10 cellular contexts compared by ENCODE assay signal in the genomic region with DNA sequence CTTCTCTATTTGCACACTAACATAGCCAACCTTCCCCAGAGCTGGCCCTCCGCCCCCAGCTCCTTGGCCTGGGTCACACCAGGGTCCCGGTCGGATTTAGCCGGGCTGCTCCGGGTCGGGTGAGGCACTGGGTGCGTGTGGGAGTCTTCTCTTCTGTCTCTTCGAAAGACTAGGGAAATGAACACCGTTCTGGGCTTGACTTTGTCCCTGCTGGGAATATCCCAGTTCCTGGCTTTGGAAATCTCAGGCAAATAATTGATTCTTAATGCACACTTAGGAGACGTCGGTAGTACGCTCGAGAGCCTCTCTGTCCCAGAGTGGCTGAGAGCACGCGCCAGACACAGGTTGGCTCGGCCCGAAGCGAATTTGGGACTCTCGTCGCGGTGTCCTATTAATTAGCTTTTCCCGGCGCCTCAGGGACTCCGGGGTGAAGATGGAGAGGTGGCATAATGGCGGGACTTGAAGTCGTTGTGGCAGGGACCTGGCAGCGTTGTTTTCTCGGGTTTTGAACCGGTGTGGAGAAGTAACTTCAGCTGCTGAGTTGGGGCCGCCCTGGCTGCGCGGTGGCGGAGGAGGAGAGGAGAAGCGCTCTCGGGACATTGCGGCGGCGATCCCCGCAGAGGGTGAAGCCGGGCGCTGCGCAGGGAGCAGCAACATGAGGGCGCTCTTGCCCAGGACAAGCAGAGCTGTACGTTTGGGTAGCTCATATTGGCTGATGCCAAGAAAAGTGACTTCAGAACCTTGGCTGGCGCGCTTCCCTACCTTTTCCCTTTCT. TPM values are rescaled to one million over a fixed set of nuclear protein-coding genes. Genes with fewer than 3 reads are reported as not detected.
A peak's percentile ranks its signal among the peaks of the same experiment; 100 is the strongest.
DNase-seq lines count a peak whose midpoint lies in the region; TF ChIP-seq lines count a peak whose summit lies in the region.
"Had no signal": no experiment of that assay in that cellular context is flagged by ENCODE, and none has a peak within 500 bp of the region (broad histone marks: within the 10 kb centered on the region; RNA-seq: fewer than 3 reads in every experiment).

No MANE protein-coding gene starts in this region.

- H3K27me3 ChIP-seq in adrenal gland: peaks cover 77% of the 10 kb centered on the region
- peaks cover 3 to 100% of the 10 kb centered on the region in 2 donors for H3K27me3 ChIP-seq in tibial nerve

- WGBS in adrenal gland, 4 donors: 1 to 4% (median 4%) methylated on average over 13 to 46 of the region's 46 CpGs
- WGBS in tibial nerve, 2 donors: 4% methylated on average over 46 of the region's 46 CpGs

- no peaks in the 10 kb centered on the region for H3K9me3 ChIP-seq in adrenal gland (replicated peaks in 1 of 3)
- no peaks in the 10 kb centered on the region for H3K9me3 ChIP-seq in tibial nerve
- H3K9me3 ChIP-seq: body of pancreas had no signal

- TF ChIP-seq POLR2A in adrenal gland (IDR thresholded peaks at IDR 0.05) (no peak), tibial nerve (IDR thresholded peaks at IDR 0.05) (no peak)

- no peak for TF ChIP-seq EP300 in tibial nerve (IDR thresholded peaks at IDR 0.05)

- DNase-seq in NCI-H2227 (lab: John Stamatoyannopoulos, UW; ENCODE audit: unreplicated experiment) (peak; percentile 89), NCI-H2227 treated with DMSO at 0.1 percent for 48 hours (lab: John Stamatoyannopoulos, UW) (no peak), NCI-H526 treated with DMSO at 0.1 percent for 48 hours (lab: John Stamatoyannopoulos, UW) (peak; percentile 17), fibroblast of the conjunctiva (ENCODE audit: low read depth) (peak; percentile 22), superior temporal gyrus (ENCODE audit: extremely low spot score) (peak; percentile 74), adrenal gland (no peak), tibial nerve (ENCODE audit: low spot score in 2 of 2) (no peak), posterior vena cava (ENCODE audit: low spot score) (no peak)

- no peak overlapping the region for H3K27ac ChIP-seq in adrenal gland
- no peak overlapping the region for H3K27ac ChIP-seq in tibial nerve
- H3K27ac ChIP-seq: body of pancreas, KMS-11 had no signal

- intact Hi-C loops in adrenal gland (cut with DNase I): no loop called here
- intact Hi-C loops in posterior vena cava (cut with DNase I): no loop called here

- no peak for TF ChIP-seq CTCF in adrenal gland (IDR thresholded peaks at IDR 0.05)
- TF ChIP-seq CTCF in tibial nerve (IDR thresholded peaks at IDR 0.05): peak in 1 of 5 experiments; percentile 31

- H3K36me3 ChIP-seq in adrenal gland (replicated peaks in 1 of 2) (no peaks in the 10 kb centered on the region), tibial nerve (no peaks in the 10 kb centered on the region)

- H3K4me3 ChIP-seq in adrenal gland (no peak overlapping the region), tibial nerve (no peak overlapping the region)
- H3K4me3 ChIP-seq: body of pancreas had no signal

- no peaks in the 10 kb centered on the region for H3K4me1 ChIP-seq in adrenal gland (replicated peaks in 1 of 2)
- H3K4me1 ChIP-seq in tibial nerve: peaks cover 0 to 21% (median 0%) of the 10 kb centered on the region in 4 donors

RNA-seq across cellular contexts. Expression of a gene that starts 7.5 kb away (rescaled TPM):
- under 1 TPM in 2 of 8 donors, not detected in 6; 0.07 to 0.10 TPM for total RNA-seq in adrenal gland
- under 1 TPM in 2 of 3 donors, not detected in 1; 0.07 to 0.08 TPM for polyA plus RNA-seq in adrenal gland
- total RNA-seq in tibial nerve: not detected
- not detected for total RNA-seq in posterior vena cava
- total RNA-seq: body of pancreas had no signal

Comparison
In these comparisons a context has a peak if more than half of its experiments do, and no peak if none do; other contexts are left out.
1. DNase-seq: peak in NCI-H2227 (single experiment), NCI-H526 treated with DMSO at 0.1 percent for 48 hours (single experiment), fibroblast of the conjunctiva (single experiment) and superior temporal gyrus (single experiment); none in NCI-H2227 treated with DMSO at 0.1 percent for 48 hours (single experiment), adrenal gland (0 of 7), tibial nerve (0 of 2) and posterior vena cava (single experiment).